30 cellular contexts compared by ENCODE assay signal in genomic region chr6:130825772-130826441, GRCh38. TPM values are rescaled to one million over a fixed set of nuclear protein-coding genes. Genes with fewer than 3 reads are reported as not detected.
DNase-seq lines count a peak whose midpoint lies in the region; ATAC-seq, FAIRE-seq and TF ChIP-seq lines count a peak whose summit lies in the region.
"Had no signal": no experiment of that assay in that cellular context is flagged by ENCODE, and none has a peak within 500 bp of the region (broad histone marks: within the 10 kb centered on the region; RNA-seq: fewer than 3 reads in every experiment).

No MANE protein-coding gene starts in this region.

- in situ Hi-C loops in K562 (cut with MboI) = no loop called here

- H3K36me3 ChIP-seq in HUES6 (ENCODE audit: control insufficient read depth, insufficient read depth, low read length) = no peaks in the 10 kb centered on the region
- H3K36me3 ChIP-seq in K562 (ENCODE audit: control insufficient read depth, insufficient read depth, low read length) = no peaks in the 10 kb centered on the region
- H3K36me3 ChIP-seq: cardiac muscle cell, SJSA1, spleen, stomach, upper lobe of left lung had no signal

- H2AFZ ChIP-seq in K562 (ENCODE audit: low read depth, low read length) = no peak overlapping the region

- H3K9me1 ChIP-seq in K562 (ENCODE audit: control insufficient read depth, insufficient read depth, low read length) = no peaks in the 10 kb centered on the region

- FAIRE-seq in K562 (lab: Jason Lieb, UNC) = no peak

- POLR2A ChIA-PET in activated CD4-positive, alpha-beta T cell treated with anti-CD3 and anti-CD28 coated beads, Interleukin-2, amount 10 ng/mL, durations not matched to agents 7 days and 5 days (lab: Charles Lee) = no interaction called here
- POLR2A ChIA-PET in K562 (lab: Yijun Ruan, JAX) = interaction anchor here (0.7 kb wide), 1 partner anchor 15 kb away, joined by 3 read pairs; no protein-coding TSS in a partner anchor

- BruUV-seq in K562 (replicated peaks; lab: Mats Ljungman, UMichigan) = no TSS peak

- no peaks in the 10 kb centered on the region for H3K9me3 ChIP-seq in HUES6 (ENCODE audit: control insufficient read depth, insufficient read depth, low read depth, low read length)
- no peaks in the 10 kb centered on the region for H3K9me3 ChIP-seq in K562 (replicated peaks; ENCODE audit: control insufficient read depth, insufficient read depth, low read depth, low read length)
- H3K9me3 ChIP-seq: SJSA1, spleen, stomach, upper lobe of left lung had no signal

- peak overlapping the region; percentile 36; the same call in 1 of the 2 replicates for H3K27ac ChIP-seq in HUES6 (ENCODE audit: low read depth, low read length)
- no peak overlapping the region for H3K27ac ChIP-seq in K562 (ENCODE audit: extremely low read depth, low read depth, low read length)
- H3K27ac ChIP-seq: cardiac muscle cell, dorsolateral prefrontal cortex, epithelial cell of prostate, SJSA1, spleen, stomach, upper lobe of left lung, VCaP had no signal

- H3K27me3 ChIP-seq in HUES6 (ENCODE audit: control insufficient read depth, insufficient read depth, low read length) (no peaks in the 10 kb centered on the region), K562 (ENCODE audit: control insufficient read depth in 2 of 2, insufficient read depth in 2 of 2, low read length in 2 of 2) (no peaks in the 10 kb centered on the region)
- H3K27me3 ChIP-seq: cardiac muscle cell, dorsolateral prefrontal cortex, SJSA1, spleen, stomach, upper lobe of left lung had no signal

- TF ChIP-seq POLR2A in K562 (conservative IDR thresholded peaks at IDR 0.05) = no peak

- H3K79me2 ChIP-seq in K562 (ENCODE audit: control insufficient read depth, insufficient read depth, low read length) = no peaks in the 10 kb centered on the region

- H3K27ac Mint-ChIP-seq in activated CD4-positive, alpha-beta T cell treated with anti-CD3 and anti-CD28 coated beads, Interleukin-2, amount 10 ng/mL, durations not matched to agents 7 days and 5 days = no peak overlapping the region
- no peak overlapping the region for H3K27ac Mint-ChIP-seq in activated CD4-positive, alpha-beta T cell treated with anti-CD3 and anti-CD28 coated beads, Interleukin-2, amount 10 ng/mL, durations not matched to agents 24 days and 14 days
- H3K27ac Mint-ChIP-seq: activated CD4-positive, alpha-beta memory T cell treated with anti-CD3 and anti-CD28 coated beads for 36 hours; T-helper 1 cell treated with Interleukin-12 subunit alpha and Interleukin-12 subunit beta and Interleukin-4 antibody, amounts not matched to agents 30 μg/mL and 1 μg/mL, for 36 hours had no signal

- TF ChIP-seq CTCF in K562 (IDR thresholded peaks at IDR 0.05 in 2 of 3, conservative IDR thresholded peaks at IDR 0.05 in 1 of 3; ENCODE audit: insufficient read depth in 2 of 3, low read depth in 1 of 3, low read length in 3 of 3) = no peak

- peak; percentile 6 for DNase-seq in activated CD4-positive, alpha-beta T cell treated with anti-CD3 and anti-CD28 coated beads, Interleukin-2, amount 10 ng/mL, durations not matched to agents 7 days and 5 days
- no peak for DNase-seq in activated CD4-positive, alpha-beta T cell treated with anti-CD3 and anti-CD28 coated beads, Interleukin-2, amount 10 ng/mL, durations not matched to agents 24 days and 14 days
- DNase-seq in K562 (ENCODE audit: extremely low read depth in 1 of 4, low spot score in 3 of 4) = no peak
- no peak for DNase-seq in cortex of kidney (lab: John Stamatoyannopoulos, UW)
- no peak for DNase-seq in activated gamma-delta T cell (lab: John Stamatoyannopoulos, UW)
- DNase-seq: activated CD4-positive, alpha-beta memory T cell treated with anti-CD3 and anti-CD28 coated beads for 36 hours; DMS79 treated with DMSO at 0.1 percent for 48 hours; dorsolateral prefrontal cortex; foreskin fibroblast; hypothalamus; left cardiac atrium; NCI-H748 treated with DMSO at 0.1 percent for 48 hours; spleen; stimulated activated CD4-positive, alpha-beta T cell treated with anti-CD3 and anti-CD28 coated beads, Interleukin-4, amount 100 ng/mL, for 4 hours; stomach; upper lobe of left lung had no signal

- intact Hi-C loops in activated CD4-positive, alpha-beta T cell treated with anti-CD3 and anti-CD28 coated beads, Interleukin-2, amount 10 ng/mL, durations not matched to agents 24 days and 14 days (cut with micrococcal nuclease) = no loop called here
- intact Hi-C loops in K562 (cut with micrococcal nuclease) = no loop called here

- no peaks in the 10 kb centered on the region for H3K9me3 Mint-ChIP-seq in activated CD4-positive, alpha-beta T cell treated with anti-CD3 and anti-CD28 coated beads, Interleukin-2, amount 10 ng/mL, durations not matched to agents 7 days and 5 days
- H3K9me3 Mint-ChIP-seq in activated CD4-positive, alpha-beta T cell treated with anti-CD3 and anti-CD28 coated beads, Interleukin-2, amount 10 ng/mL, durations not matched to agents 24 days and 14 days = peaks cover 9% of the 10 kb centered on the region
- H3K9me3 Mint-ChIP-seq: activated CD4-positive, alpha-beta memory T cell treated with anti-CD3 and anti-CD28 coated beads for 36 hours; T-helper 1 cell treated with Interleukin-12 subunit alpha and Interleukin-12 subunit beta and Interleukin-4 antibody, amounts not matched to agents 30 μg/mL and 1 μg/mL, for 36 hours had no signal

- 0% methylated on average over 3 of the region's 3 CpGs for WGBS in K562 (ENCODE audit: insufficient coverage, low coverage, missing lambda C conversion rate)

- TF ChIP-seq RAD21 in K562 (CRISPR knock-in tag; conservative IDR thresholded peaks at IDR 0.05 in 1 of 2, IDR thresholded peaks at IDR 0.05 in 1 of 2) = 0 out of 4 replicates have a peak, but pooled peaks of 1 of the 2 experiments have one; percentile 7

- no peaks in the 10 kb centered on the region for H3K36me3 Mint-ChIP-seq in activated CD4-positive, alpha-beta T cell treated with anti-CD3 and anti-CD28 coated beads, Interleukin-2, amount 10 ng/mL, durations not matched to agents 7 days and 5 days (ENCODE audit: low read depth)
- H3K36me3 Mint-ChIP-seq in activated CD4-positive, alpha-beta T cell treated with anti-CD3 and anti-CD28 coated beads, Interleukin-2, amount 10 ng/mL, durations not matched to agents 24 days and 14 days (ENCODE audit: low read depth) = peaks cover 2% of the 10 kb centered on the region
- H3K36me3 Mint-ChIP-seq: activated CD4-positive, alpha-beta memory T cell treated with anti-CD3 and anti-CD28 coated beads for 36 hours; naive thymus-derived CD4-positive, alpha-beta T cell had no signal

- peaks cover 16% of the 10 kb centered on the region for H3K4me1 ChIP-seq in HUES6 (ENCODE audit: control insufficient read depth, insufficient read depth, low read length)
- no peaks in the 10 kb centered on the region for H3K4me1 ChIP-seq in K562 (replicated peaks in 1 of 2; ENCODE audit: control insufficient read depth in 2 of 2, insufficient read depth in 2 of 2, low read length in 2 of 2)
- H3K4me1 ChIP-seq: SJSA1, spleen, upper lobe of left lung had no signal

- TF ChIP-seq EP300 in K562 (IDR thresholded peaks at IDR 0.05; ENCODE audit: low read length) = no peak

- peaks cover 13% of the 10 kb centered on the region for H3K4me1 Mint-ChIP-seq in activated CD4-positive, alpha-beta T cell treated with anti-CD3 and anti-CD28 coated beads, Interleukin-2, amount 10 ng/mL, durations not matched to agents 7 days and 5 days
- peaks cover 6% of the 10 kb centered on the region for H3K4me1 Mint-ChIP-seq in activated CD4-positive, alpha-beta T cell treated with anti-CD3 and anti-CD28 coated beads, Interleukin-2, amount 10 ng/mL, durations not matched to agents 24 days and 14 days

- no peak overlapping the region for H3K4me3 Mint-ChIP-seq in activated CD4-positive, alpha-beta T cell treated with anti-CD3 and anti-CD28 coated beads, Interleukin-2, amount 10 ng/mL, durations not matched to agents 7 days and 5 days
- H3K4me3 Mint-ChIP-seq in activated CD4-positive, alpha-beta T cell treated with anti-CD3 and anti-CD28 coated beads, Interleukin-2, amount 10 ng/mL, durations not matched to agents 24 days and 14 days = no peak overlapping the region
- H3K4me3 Mint-ChIP-seq: activated CD4-positive, alpha-beta memory T cell treated with anti-CD3 and anti-CD28 coated beads for 36 hours; naive thymus-derived CD4-positive, alpha-beta T cell; T-helper 1 cell treated with Interleukin-12 subunit alpha and Interleukin-12 subunit beta and Interleukin-4 antibody, amounts not matched to agents 30 μg/mL and 1 μg/mL, for 36 hours had no signal

- H3K27me3 Mint-ChIP-seq in activated CD4-positive, alpha-beta T cell treated with anti-CD3 and anti-CD28 coated beads, Interleukin-2, amount 10 ng/mL, durations not matched to agents 7 days and 5 days = peaks cover 2% of the 10 kb centered on the region
- H3K27me3 Mint-ChIP-seq in activated CD4-positive, alpha-beta T cell treated with anti-CD3 and anti-CD28 coated beads, Interleukin-2, amount 10 ng/mL, durations not matched to agents 24 days and 14 days = peaks cover 5% of the 10 kb centered on the region
- H3K27me3 Mint-ChIP-seq: activated CD4-positive, alpha-beta memory T cell treated with anti-CD3 and anti-CD28 coated beads for 36 hours had no signal

- H4K20me1 ChIP-seq in K562 (replicated peaks; ENCODE audit: control insufficient read depth, insufficient read depth, low read length) = no peaks in the 10 kb centered on the region

- CTCF ChIA-PET in activated CD4-positive, alpha-beta T cell treated with anti-CD3 and anti-CD28 coated beads, Interleukin-2, amount 10 ng/mL, durations not matched to agents 7 days and 5 days (lab: Charles Lee) = no interaction called here
- CTCF ChIA-PET in K562 (lab: Yijun Ruan, JAX; ENCODE audit: low intra/inter-chr PET ratio) = interaction anchor here (0.7 kb wide), 1 partner anchor 46 kb away, joined by 4 read pairs; no protein-coding TSS in a partner anchor

- H3K4me3 ChIP-seq in HUES6 (ENCODE audit: low read depth, low read length) (no peak overlapping the region), K562 (no peak overlapping the region)
- H3K4me3 ChIP-seq: cardiac muscle cell, dorsolateral prefrontal cortex, SJSA1, spleen, stomach, upper lobe of left lung had no signal

- no peak overlapping the region for H3K9ac ChIP-seq in HUES6 (ENCODE audit: low read length)
- no peak overlapping the region for H3K9ac ChIP-seq in K562 (ENCODE audit: insufficient read depth in 1 of 2, low read depth in 2 of 2, low read length in 2 of 2)

- no peak overlapping the region for H3K4me2 ChIP-seq in K562 (ENCODE audit: insufficient read depth, low read length)

- ATAC-seq in K562 (peak; percentile 69), HG03520 (IDR thresholded peaks at IDR 0.05; ENCODE audit: unreplicated experiment) (no peak), GM18858 (IDR thresholded peaks at IDR 0.05; ENCODE audit: unreplicated experiment) (no peak)
- ATAC-seq: left cardiac atrium; naive thymus-derived CD4-positive, alpha-beta T cell had no signal

RNA-seq across cellular contexts. Expression of gene SMLR1, which starts 1.3 kb away (rescaled TPM):
- not detected for total RNA-seq in activated CD4-positive, alpha-beta T cell treated with anti-CD3 and anti-CD28 coated beads, Interleukin-2, amount 10 ng/mL, durations not matched to agents 7 days and 5 days
- not detected in 2 replicates for total RNA-seq in activated CD4-positive, alpha-beta T cell treated with anti-CD3 and anti-CD28 coated beads, Interleukin-2, amount 10 ng/mL, durations not matched to agents 24 days and 14 days
- not detected in 2 replicates for total RNA-seq in K562 (2011; cell fraction: chromatin; rRNA removed; ENCODE audit: low replicate concordance)
- total RNA-seq in K562 (2011; cell fraction: nucleolus; rRNA removed) = not detected in 2 replicates
- total RNA-seq in K562 (2011; cell fraction: nucleoplasm; rRNA removed) = not detected in 2 replicates
- total RNA-seq in K562 (2014; rRNA removed) (not detected in 2 replicates), K562 (2014; rRNA removed; fragmentation: Illumina TruSeq; extraction: Trizol) (not detected in 2 replicates), K562 (2015; rRNA removed; fragmentation: Illumina TruSeq; extraction: Trizol) (not detected in 2 replicates), K562 (2021) (0.07 TPM in 1 of 2 replicates, not detected in the other)
- polyA plus RNA-seq in K562 (2011; rRNA removed) (not detected in 2 replicates), K562 (2014; fragmentation: Illumina TruSeq; extraction: Trizol) (not detected in 2 replicates), K562 (2014; fragmentation: Nextera tagmentation; extraction: Ambion mirVana) (not detected), K562 (2014; rRNA removed) (not detected in 2 replicates)
- polyA plus RNA-seq in K562 (2011; cell fraction: cytosol; rRNA removed) = not detected in 2 replicates
- not detected in 2 replicates for polyA plus RNA-seq in K562 (2011; cell fraction: nucleus; rRNA removed)
- not detected in 2 replicates for polyA plus RNA-seq in K562 (2012)
- not detected in 2 replicates for polyA minus RNA-seq in K562 (2011; rRNA and poly(A)+ RNA removed)
- not detected in 2 replicates for polyA minus RNA-seq in K562 (2011; cell fraction: cytosol; rRNA and poly(A)+ RNA removed)
- polyA minus RNA-seq in K562 (2011; cell fraction: nucleus; rRNA and poly(A)+ RNA removed) = not detected in 2 replicates
- total RNA-seq: A172; activated CD4-positive, alpha-beta memory T cell treated with anti-CD3 and anti-CD28 coated beads for 36 hours; cardiac muscle cell; dorsolateral prefrontal cortex; HT1080; left cardiac atrium; M059J; mesenteric fat pad; naive thymus-derived CD4-positive, alpha-beta T cell; osteoblast; SJSA1; spleen had no signal
- polyA plus RNA-seq: cardiac muscle cell; naive thymus-derived CD4-positive, alpha-beta T cell; spleen; stomach had no signal
